7 cellular contexts compared by ENCODE assay signal in the genomic region with DNA sequence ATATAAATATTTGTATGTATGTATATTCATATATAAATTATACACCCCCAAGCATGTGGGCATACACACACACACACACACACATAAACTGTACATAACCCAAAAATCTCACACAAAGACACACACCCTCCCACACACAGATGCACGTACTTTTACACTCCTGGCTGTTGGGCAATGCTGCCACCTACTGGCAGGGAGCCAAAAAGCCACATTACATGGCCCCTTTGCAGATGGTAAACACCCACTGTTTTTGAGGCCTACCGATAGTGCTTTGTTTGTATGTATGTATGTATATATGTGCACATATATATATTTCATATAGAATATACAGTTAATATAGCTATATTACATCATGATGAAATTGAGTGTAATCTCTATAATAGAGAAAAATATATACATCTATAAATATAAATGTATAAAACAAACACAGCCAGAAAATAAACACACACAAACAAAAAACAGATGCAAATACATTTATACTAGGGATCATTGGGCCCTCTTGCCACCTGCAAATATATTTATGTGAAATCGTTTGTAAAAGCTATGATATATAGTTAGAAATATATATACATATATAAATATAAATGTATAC.
DNase-seq lines count a peak whose midpoint lies in the region; ATAC-seq, FAIRE-seq and TF ChIP-seq lines count a peak whose summit lies in the region.

No MANE protein-coding gene starts in this region.

- H3K36me3 ChIP-seq in astrocyte (ENCODE audit: insufficient read depth, low read length) (no peaks in the 10 kb centered on the region), smooth muscle cell (ENCODE audit: low read depth) (no peaks in the 10 kb centered on the region)

- H3K4me1 Mint-ChIP-seq in astrocyte (ENCODE audit: low read depth, unreplicated experiment) = no peaks in the 10 kb centered on the region

- no peaks in the 10 kb centered on the region for H3K9me3 Mint-ChIP-seq in astrocyte (ENCODE audit: unreplicated experiment)

- no peak for FAIRE-seq in astrocyte (lab: Jason Lieb, UNC)

- ATAC-seq in GM18498 (IDR thresholded peaks at IDR 0.05; ENCODE audit: unreplicated experiment) = peak; percentile 94
- peak; percentile 91 for ATAC-seq in HG02678 (IDR thresholded peaks at IDR 0.05; ENCODE audit: unreplicated experiment)

- no peaks in the 10 kb centered on the region for H3F3A ChIP-seq in smooth muscle cell (ENCODE audit: low read depth)

- peak; percentile 59 to 91 (median 71) for DNase-seq in NCI-H1417 (lab: John Stamatoyannopoulos, UW)
- DNase-seq in T-helper 22 cell (ENCODE audit: low read depth) = peak; percentile 52
- peak; percentile 42 for DNase-seq in astrocyte (ENCODE audit: low read depth)
- peak; percentile 46 to 58 for DNase-seq in hippocampal formation (lab: John Stamatoyannopoulos, UW)
- DNase-seq in smooth muscle cell (lab: John Stamatoyannopoulos, UW; ENCODE audit: unreplicated experiment) = peak; percentile 17

- H3K36me3 Mint-ChIP-seq in astrocyte (ENCODE audit: low read depth, unreplicated experiment) = no peaks in the 10 kb centered on the region

- no peak overlapping the region for H3K4me3 Mint-ChIP-seq in astrocyte (ENCODE audit: unreplicated experiment)

- H3K9ac ChIP-seq in astrocyte (ENCODE audit: low read length) (no peak overlapping the region), smooth muscle cell (ENCODE audit: low read depth) (no peak overlapping the region)

- H3K4me3 ChIP-seq in astrocyte (ENCODE audit: insufficient read depth, low read depth, low read length) (no peak overlapping the region), smooth muscle cell (no peak overlapping the region)

- WGBS in smooth muscle cell (ENCODE audit: low lambda C conversion rate) = 13% methylated on average over 3 of the region's 3 CpGs

- no peak overlapping the region for H3K4me2 ChIP-seq in astrocyte (ENCODE audit: low read length)
- no peak overlapping the region for H3K4me2 ChIP-seq in smooth muscle cell

- H3K4me1 ChIP-seq in astrocyte (ENCODE audit: insufficient read depth, low read length) (no peaks in the 10 kb centered on the region), smooth muscle cell (ENCODE audit: low read depth) (no peaks in the 10 kb centered on the region)

- H3K27ac ChIP-seq in astrocyte (ENCODE audit: low read depth, low read length) (no peak overlapping the region), smooth muscle cell (ENCODE audit: low read depth) (no peak overlapping the region)

- H3K27me3 Mint-ChIP-seq in astrocyte (ENCODE audit: low read depth, unreplicated experiment) = peaks cover 1% of the 10 kb centered on the region

- H4K20me1 ChIP-seq in astrocyte (ENCODE audit: insufficient read depth, low read length) (no peaks in the 10 kb centered on the region), smooth muscle cell (ENCODE audit: low read depth) (no peaks in the 10 kb centered on the region)

- no peak overlapping the region for H3K27ac Mint-ChIP-seq in astrocyte (ENCODE audit: unreplicated experiment)

- H3K79me2 ChIP-seq in astrocyte (ENCODE audit: insufficient read depth, low read length) = no peaks in the 10 kb centered on the region
- no peaks in the 10 kb centered on the region for H3K79me2 ChIP-seq in smooth muscle cell (ENCODE audit: low read depth)

- H2AFZ ChIP-seq in astrocyte (ENCODE audit: low read depth, low read length) (no peak overlapping the region), smooth muscle cell (ENCODE audit: low read depth) (no peak overlapping the region)

- TF ChIP-seq CTCF in astrocyte (IDR thresholded peaks at IDR 0.05; ENCODE audit: insufficient read depth, low read depth, low read length) (peak; percentile 92), smooth muscle cell (IDR thresholded peaks at IDR 0.05; ENCODE audit: borderline replicate concordance, insufficient read depth, poor library complexity, severe bottlenecking) (peak; percentile 93)

- H3K9me3 ChIP-seq in astrocyte (ENCODE audit: insufficient read depth, low read depth, low read length) = no peaks in the 10 kb centered on the region
- no peaks in the 10 kb centered on the region for H3K9me3 ChIP-seq in smooth muscle cell (replicated peaks; ENCODE audit: low read depth)

- H3K27me3 ChIP-seq in astrocyte (ENCODE audit: insufficient read depth, low read length) = peaks cover 3% of the 10 kb centered on the region
- H3K27me3 ChIP-seq in smooth muscle cell (ENCODE audit: low read depth) = no peaks in the 10 kb centered on the region

Comparison
In these comparisons a context has a peak if more than half of its experiments do, and no peak if none do; other contexts are left out.
1. DNase-seq: peak in every context shown above with its lines; median percentile 71 in NCI-H1417; 52 in T-helper 22 cell; 52 in hippocampal formation; 42 in astrocyte; 17 in smooth muscle cell.